In genomic region chr9:73152953-73153352, GRCh38 we compare ENCODE assay signal across 8 cellular contexts. TPM values are rescaled to one million over a fixed set of nuclear protein-coding genes. Genes with fewer than 3 reads are reported as not detected.
DNase-seq lines count a peak whose midpoint lies in the region; ATAC-seq, FAIRE-seq and TF ChIP-seq lines count a peak whose summit lies in the region.

No MANE protein-coding gene starts in this region.

- ATAC-seq in GM21381 (IDR thresholded peaks at IDR 0.05; ENCODE audit: unreplicated experiment), result peak; percentile 62

- DNase-seq in CD1c-positive myeloid dendritic cell (ENCODE audit: extremely low spot score) (peak; percentile 87), bronchial epithelial cell (ENCODE audit: low read depth) (peak; percentile 22), osteoblast (ENCODE audit: insufficient read length, low spot score, missing footprints) (peak; percentile 23), glutamatergic neuron (no peak), NCI-H524 (lab: John Stamatoyannopoulos, UW) (no peak), substantia nigra (lab: John Stamatoyannopoulos, UW) (no peak)

- H3K9me3 Mint-ChIP-seq in glutamatergic neuron (ENCODE audit: unreplicated experiment), result no peaks in the 10 kb centered on the region

- H3K4me3 ChIP-seq in HUES48 (ENCODE audit: low read depth, low read length) (peak overlapping the region; percentile 49; the same call in 1 of the 2 replicates), bronchial epithelial cell (ENCODE audit: low read depth, low read length) (peak overlapping the region; percentile 79), osteoblast (ENCODE audit: insufficient read depth, low read length) (peak overlapping the region; percentile 79)

- no peak overlapping the region for H3K27ac Mint-ChIP-seq in glutamatergic neuron (ENCODE audit: unreplicated experiment)

- peak overlapping the region; percentile 89 for H3K27ac ChIP-seq in HUES48 (ENCODE audit: low read depth, low read length)
- peak overlapping the region; percentile 89 for H3K27ac ChIP-seq in osteoblast (ENCODE audit: low read depth, low read length)
- H3K27ac ChIP-seq in substantia nigra (ENCODE audit: low read depth, low read length, poor library complexity, severe bottlenecking), result no peak overlapping the region

- H3K79me2 ChIP-seq in osteoblast (ENCODE audit: insufficient read depth, low read length), result peaks cover 70% of the 10 kb centered on the region

- H3K36me3 ChIP-seq in HUES48 (ENCODE audit: control insufficient read depth, insufficient read depth, low read length) (no peaks in the 10 kb centered on the region), bronchial epithelial cell (ENCODE audit: control insufficient read depth, insufficient read depth, low read length) (peaks cover 17% of the 10 kb centered on the region), osteoblast (ENCODE audit: insufficient read depth, low read length) (peaks cover 21% of the 10 kb centered on the region)

- peak overlapping the region; percentile 83 for H3K4me2 ChIP-seq in osteoblast (ENCODE audit: insufficient read depth, low read length)

- no peak for FAIRE-seq in bronchial epithelial cell (lab: Jason Lieb, UNC)

- no peaks in the 10 kb centered on the region for H3K27me3 Mint-ChIP-seq in glutamatergic neuron (ENCODE audit: unreplicated experiment)

- H3K4me1 ChIP-seq in HUES48 (ENCODE audit: control insufficient read depth, insufficient read depth, low read length) (peaks cover 39% of the 10 kb centered on the region), osteoblast (ENCODE audit: insufficient read depth, low read length) (peaks cover 56% of the 10 kb centered on the region)

- H2AFZ ChIP-seq in osteoblast (ENCODE audit: low read length), result no peak overlapping the region

- H4K20me1 ChIP-seq in osteoblast (ENCODE audit: insufficient read depth, low read length), result peaks cover 46% of the 10 kb centered on the region

- TF ChIP-seq CTCF in bronchial epithelial cell (IDR thresholded peaks at IDR 0.05; ENCODE audit: insufficient read depth, low read length, severe bottlenecking) (no peak), osteoblast (IDR thresholded peaks at IDR 0.05; ENCODE audit: extremely low read depth, low read depth, low read length) (no peak), glutamatergic neuron (IDR thresholded peaks at IDR 0.05; ENCODE audit: partially characterized antibody, unreplicated experiment) (no peak)

- no peaks in the 10 kb centered on the region for H3K9me3 ChIP-seq in HUES48 (ENCODE audit: control insufficient read depth, insufficient read depth, low read length)
- no peaks in the 10 kb centered on the region for H3K9me3 ChIP-seq in osteoblast (ENCODE audit: low read depth, low read length)

- peaks cover 3% of the 10 kb centered on the region for H3K4me1 Mint-ChIP-seq in glutamatergic neuron (ENCODE audit: low read depth, unreplicated experiment)

- H3K36me3 Mint-ChIP-seq in glutamatergic neuron (ENCODE audit: unreplicated experiment), result no peaks in the 10 kb centered on the region

- H3K9ac ChIP-seq in HUES48 (ENCODE audit: low read depth, low read length), result peak overlapping the region; percentile 53; the same call in 1 of the 2 replicates

- no peak overlapping the region for H3K4me3 Mint-ChIP-seq in glutamatergic neuron (ENCODE audit: unreplicated experiment)

- no peaks in the 10 kb centered on the region for H3K27me3 ChIP-seq in HUES48 (ENCODE audit: control insufficient read depth, insufficient read depth, low read length)
- H3K27me3 ChIP-seq in bronchial epithelial cell (ENCODE audit: control insufficient read depth, insufficient read depth, low read length), result no peaks in the 10 kb centered on the region
- H3K27me3 ChIP-seq in osteoblast (ENCODE audit: insufficient read depth, low read length), result no peaks in the 10 kb centered on the region

RNA-seq across cellular contexts. Expression of gene ANXA1, which starts 1.3 kb away (rescaled TPM):
- 1,561 and 3,061 TPM in 2 replicates for total RNA-seq in bronchial epithelial cell
- 803 and 816 TPM in 2 replicates for total RNA-seq in osteoblast
- not detected for total RNA-seq in glutamatergic neuron (ENCODE audit: unreplicated experiment)

Comparison
In these comparisons a context has a peak if more than half of its experiments do, and no peak if none do; other contexts are left out.
1. DNase-seq: peak in CD1c-positive myeloid dendritic cell (single experiment), bronchial epithelial cell (single experiment) and osteoblast (single experiment); none in glutamatergic neuron (single experiment), NCI-H524 (0 of 2) and substantia nigra (0 of 49).
2. RNA of gene ANXA1, which starts 1.3 kb away (total RNA-seq): 1,561 to 3,061 TPM in bronchial epithelial cell and 803 to 816 TPM in osteoblast; not detected in glutamatergic neuron (single experiment); every median in the first group is over 100 times any median in the second.
3. Peak in every context shown above with its lines, with median percentiles within 50 percentile points of each other: H3K4me3 ChIP-seq.